9 cellular contexts compared by ENCODE assay signal in genomic region chr1:39508857-39509305, GRCh38. TPM values are rescaled to one million over a fixed set of nuclear protein-coding genes. Genes with fewer than 3 reads are reported as not detected.
A peak's percentile ranks its signal among the peaks of the same experiment; 100 is the strongest.
DNase-seq lines count a peak whose midpoint lies in the region; ATAC-seq and TF ChIP-seq lines count a peak whose summit lies in the region.
"Had no signal": no experiment of that assay in that cellular context is flagged by ENCODE, and none has a peak within 500 bp of the region (broad histone marks: within the 10 kb centered on the region; RNA-seq: fewer than 3 reads in every experiment).

No MANE protein-coding gene starts in this region.

- WGBS in gastroesophageal sphincter (ENCODE audit: low coverage in 1 of 2), 2 donors: 80% methylated on average over 2 of the region's 11 CpGs; no CpG with 5 or more reads in 1 of the 2 donors

- no peaks in the 10 kb centered on the region for H3K36me3 Mint-ChIP-seq in naive thymus-derived CD4-positive, alpha-beta T cell

- H3K9me3 ChIP-seq in SJCRH30 (replicated peaks) (no peaks in the 10 kb centered on the region), gastroesophageal sphincter (no peaks in the 10 kb centered on the region)
- no peaks in the 10 kb centered on the region for H3K9me3 ChIP-seq in naive thymus-derived CD4-positive, alpha-beta T cell (ENCODE audit: control insufficient read depth in 2 of 3, low read length in 3 of 3)

- H3K36me3 ChIP-seq in SJCRH30: no peaks in the 10 kb centered on the region
- no peaks in the 10 kb centered on the region for H3K36me3 ChIP-seq in naive thymus-derived CD4-positive, alpha-beta T cell (ENCODE audit: control insufficient read depth in 2 of 3, insufficient read depth in 3 of 3, low read length in 3 of 3)
- no peaks in the 10 kb centered on the region for H3K36me3 ChIP-seq in gastroesophageal sphincter

- peak overlapping the region in 3 of 9 donors; percentile 28 to 73 (median 32) for H3K27ac Mint-ChIP-seq in naive thymus-derived CD4-positive, alpha-beta T cell

- TF ChIP-seq CTCF in GM13976 (IDR thresholded peaks at IDR 0.05; ENCODE audit: borderline replicate concordance, control extremely low read depth, extremely low read depth, insufficient read depth, missing control alignments): no peak
- TF ChIP-seq CTCF in gastroesophageal sphincter (IDR thresholded peaks at IDR 0.05): no peak

- H3K4me1 ChIP-seq in SJCRH30: peaks cover 16% of the 10 kb centered on the region
- peaks cover 0 to 5% of the 10 kb centered on the region in 2 donors for H3K4me1 ChIP-seq in naive thymus-derived CD4-positive, alpha-beta T cell (ENCODE audit: control insufficient read depth in 2 of 2, insufficient read depth in 2 of 2, low read length in 2 of 2)
- no peaks in the 10 kb centered on the region for H3K4me1 ChIP-seq in gastroesophageal sphincter

- H3K27ac ChIP-seq in SJCRH30: peak overlapping the region; percentile 73
- H3K27ac ChIP-seq in naive thymus-derived CD4-positive, alpha-beta T cell (ENCODE audit: low read depth, low read length): no peak overlapping the region
- H3K27ac ChIP-seq in gastroesophageal sphincter: peak overlapping the region in 1 of 4 donors; percentile 24

- POLR2A ChIA-PET in naive thymus-derived CD4-positive, alpha-beta T cell (lab: Charles Lee): interaction anchor here (0.6 kb wide), 1 partner anchor 631 kb away, joined by 3 read pairs; no protein-coding TSS in a partner anchor

- H3K4me3 ChIP-seq in SJCRH30: peak overlapping the region; percentile 41
- no peak overlapping the region for H3K4me3 ChIP-seq in naive thymus-derived CD4-positive, alpha-beta T cell (ENCODE audit: low read length)
- no peak overlapping the region for H3K4me3 ChIP-seq in gastroesophageal sphincter

- in situ Hi-C loops in GM13976 (cut with MboI; ENCODE audit: low sequenced_read_pairs, unreplicated experiment): no loop called here

- peaks cover 6 to 11% (median 9%) of the 10 kb centered on the region in 7 donors for H3K4me1 Mint-ChIP-seq in naive thymus-derived CD4-positive, alpha-beta T cell

- no peaks in the 10 kb centered on the region for H3K9me3 Mint-ChIP-seq in naive thymus-derived CD4-positive, alpha-beta T cell
- H3K9me3 Mint-ChIP-seq: neural crest cell had no signal

- DNase-seq in GM13976 (ENCODE audit: low spot score) (peak; percentile 52), SJCRH30 (peak; percentile 78 to 84), NCI-H2196 treated with DMSO at 0.1 percent for 48 hours (lab: John Stamatoyannopoulos, UW; ENCODE audit: unreplicated experiment) (no peak)
- no peak for DNase-seq in naive thymus-derived CD4-positive, alpha-beta T cell
- no peak for DNase-seq in stimulated activated CD4-positive, alpha-beta T cell treated with anti-CD3 and anti-CD28 coated beads, Interleukin-4, amount 100 ng/mL, for 4 hours

- no peak for TF ChIP-seq EP300 in gastroesophageal sphincter (IDR thresholded peaks at IDR 0.05)

- H3K27me3 ChIP-seq in SJCRH30 (no peaks in the 10 kb centered on the region), gastroesophageal sphincter (peaks cover 5% of the 10 kb centered on the region)
- H3K27me3 ChIP-seq in naive thymus-derived CD4-positive, alpha-beta T cell (ENCODE audit: control insufficient read depth in 2 of 2, insufficient read depth in 2 of 2, low read length in 2 of 2): no peaks in the 10 kb centered on the region

- intact Hi-C loops in naive thymus-derived CD4-positive, alpha-beta T cell (cut with micrococcal nuclease): no loop called here

- ATAC-seq in HG02623 (IDR thresholded peaks at IDR 0.05; ENCODE audit: unreplicated experiment) (peak; percentile 13), GM21360 (IDR thresholded peaks at IDR 0.05; ENCODE audit: unreplicated experiment) (no peak), gastroesophageal sphincter (no peak)
- peak; percentile 24 for ATAC-seq in naive thymus-derived CD4-positive, alpha-beta T cell

- CTCF ChIA-PET in naive thymus-derived CD4-positive, alpha-beta T cell (lab: Charles Lee): no interaction called here

- no peak for TF ChIP-seq POLR2A in gastroesophageal sphincter (IDR thresholded peaks at IDR 0.05)

- H3K4me3 Mint-ChIP-seq in naive thymus-derived CD4-positive, alpha-beta T cell: peak overlapping the region in 4 of 10 donors; percentile 3 to 62 (median 14)
- H3K4me3 Mint-ChIP-seq: neural crest cell had no signal

- H3K27me3 Mint-ChIP-seq in naive thymus-derived CD4-positive, alpha-beta T cell: peaks cover 0 to 21% (median 0%) of the 10 kb centered on the region in 5 donors

RNA-seq across cellular contexts. Expression of gene BMP8A, which starts 17.4 kb away (rescaled TPM):
- total RNA-seq in SJCRH30 (2014; rRNA removed; shearing (Covaris generic)): 0.22 and 0.63 TPM in 2 replicates
- total RNA-seq in naive thymus-derived CD4-positive, alpha-beta T cell: under 1 TPM in 1 of 5 experiments, not detected in 4; 0.19 TPM
- under 1 TPM in 1 of 2 donors, not detected in 1; 0.12 TPM for polyA plus RNA-seq in naive thymus-derived CD4-positive, alpha-beta T cell
- 1 to 10 TPM in 2 of 4 donors, under 1 TPM in 2; 0.40 to 4.0 (median 1.2) TPM for total RNA-seq in gastroesophageal sphincter

Comparison
In these comparisons a context has a peak if more than half of its experiments do, and no peak if none do; other contexts are left out.
1. DNase-seq: peak in GM13976 (single experiment) and SJCRH30 (2 of 2); none in naive thymus-derived CD4-positive, alpha-beta T cell (0 of 9), NCI-H2196 treated with DMSO at 0.1 percent for 48 hours (single experiment) and stimulated activated CD4-positive, alpha-beta T cell treated with anti-CD3 and anti-CD28 coated beads, Interleukin-4, amount 100 ng/mL, for 4 hours (0 of 2).
2. ATAC-seq: peak in HG02623 (single experiment) and naive thymus-derived CD4-positive, alpha-beta T cell (single experiment); none in GM21360 (single experiment) and gastroesophageal sphincter (single experiment).